Comparison of ENCODE assay signal across 8 cellular contexts in genomic region chr19:54190942-54191670, GRCh38. TPM values are rescaled to one million over a fixed set of nuclear protein-coding genes. Genes with fewer than 3 reads are reported as not detected.
DNase-seq lines count a peak whose midpoint lies in the region; ATAC-seq and TF ChIP-seq lines count a peak whose summit lies in the region.

Gene TSEN34 (plus strand): TSS chr19:54191308. CDS start chr19:54191365, 57 bp downstream.

- H3K9me3 Mint-ChIP-seq in type B pancreatic cell = no peaks in the 10 kb centered on the region

- peaks cover 7% of the 10 kb centered on the region for H3K4me1 Mint-ChIP-seq in type B pancreatic cell (ENCODE audit: unreplicated experiment)

- peak; percentile 83 for TF ChIP-seq POLR2A in ovary (IDR thresholded peaks at IDR 0.05)

- no peaks in the 10 kb centered on the region for H3K27me3 Mint-ChIP-seq in type B pancreatic cell

- peak within 1 kb of the TSS; percentile 100 for H3K27ac Mint-ChIP-seq in type B pancreatic cell

- peak within 1 kb of the TSS; percentile 96 to 100 for H3K27ac ChIP-seq in ovary

- peak within 1 kb of the TSS; percentile 66 for H3K4me3 ChIP-seq in ovary

- H3K36me3 ChIP-seq in ovary = no peaks in the 10 kb centered on the region

- no peaks in the 10 kb centered on the region for H3K9me3 ChIP-seq in ovary

- WGBS in ovary, 3 donors = 0 to 2% (median 1%) methylated on average over 34 to 76 of the region's 76 CpGs

- no peaks in the 10 kb centered on the region for H3K27me3 ChIP-seq in ovary

- DNase-seq in G401 (ENCODE audit: low spot score) (peak; percentile 25), KG1 (lab: John Stamatoyannopoulos, UW) (peak; percentile 94), RPMI7951 (ENCODE audit: low read depth) (peak; percentile 84), Right ventricle myocardium inferior (ENCODE audit: missing footprints) (peak; percentile 96), ovary (peak; percentile 90 to 95 (median 93)), type B pancreatic cell (ENCODE audit: extremely low spot score, unreplicated experiment) (peak; percentile 93)
- DNase-seq in activated naive CD4-positive, alpha-beta T cell treated with anti-CD3 and anti-CD28 coated beads, Interleukin-2, amount 50 U/mL, for 16 hours = peak; percentile 89

- in situ Hi-C loops in G401 (cut with HindIII; ENCODE audit: low sequenced_read_pairs) = no loop called here

- H3K4me3 Mint-ChIP-seq in type B pancreatic cell = peak within 1 kb of the TSS; percentile 97

- intact Hi-C loops in Right ventricle myocardium inferior (cut with DNase I) (loop anchor here (5.0 kb wide), 2 partner anchors 74 to 324 kb away; partner anchors contain the start of genes MYADM, PRPF31 and TFPT), ovary (cut with DNase I) (no loop called here)

- H3K36me3 Mint-ChIP-seq in type B pancreatic cell = peaks cover 9% of the 10 kb centered on the region

- peak; percentile 24 for TF ChIP-seq EP300 in ovary (IDR thresholded peaks at IDR 0.05)

- TF ChIP-seq CTCF in ovary (IDR thresholded peaks at IDR 0.05) = peak in 1 of 3 donors; percentile 23
- no peak for TF ChIP-seq CTCF in type B pancreatic cell (conservative IDR thresholded peaks at IDR 0.05)

- peaks cover 6% of the 10 kb centered on the region for H3K4me1 ChIP-seq in ovary (ENCODE audit: insufficient read depth)

- ATAC-seq in GM21737 (IDR thresholded peaks at IDR 0.05; ENCODE audit: unreplicated experiment) (peak; percentile 26), Right ventricle myocardium inferior (peak; percentile 47)

RNA-seq across cellular contexts. Expression of gene TSEN34, which starts in this region (rescaled TPM):
- total RNA-seq in G401 (2014; rRNA removed; shearing (Covaris generic)) = 146 and 178 TPM in 2 replicates
- 125 and 166 TPM in 2 replicates for total RNA-seq in RPMI7951 (2014; rRNA removed; shearing (Covaris generic))
- total RNA-seq in Right ventricle myocardium inferior (16.1 TPM), ovary (10 to 100 TPM; 47.3 to 98.8 (median 56.2) TPM), type B pancreatic cell (ENCODE audit: low replicate concordance) (39.3 and 41.9 TPM in 2 replicates)
- 10 to 100 TPM; 12.5 to 71.9 TPM for polyA plus RNA-seq in ovary

Comparison
In these comparisons a context has a peak if more than half of its experiments do, and no peak if none do; other contexts are left out.
1. Peak in every context shown above with its lines: DNase-seq, ATAC-seq, H3K4me3 ChIP-seq and H3K27ac ChIP-seq.
2. DNase-seq: peak in every context shown above with its lines; median percentile 96 in Right ventricle myocardium inferior; 94 in KG1; 93 in ovary; 93 in type B pancreatic cell; 89 in activated naive CD4-positive, alpha-beta T cell treated with anti-CD3 and anti-CD28 coated beads, Interleukin-2, amount 50 U/mL, for 16 hours; 84 in RPMI7951; 25 in G401.